In genomic region chr15:57586661-57587404, GRCh38 we compare ENCODE assay signal across 15 cellular contexts. TPM values are rescaled to one million over a fixed set of nuclear protein-coding genes. Genes with fewer than 3 reads are reported as not detected.
DNase-seq lines count a peak whose midpoint lies in the region; ATAC-seq and TF ChIP-seq lines count a peak whose summit lies in the region.
"Had no signal": no experiment of that assay in that cellular context is flagged by ENCODE, and none has a peak within 500 bp of the region (broad histone marks: within the 10 kb centered on the region; RNA-seq: fewer than 3 reads in every experiment).

No MANE protein-coding gene starts in this region.

- H3K36me3 ChIP-seq in spleen (no peaks in the 10 kb centered on the region), psoas muscle (ENCODE audit: insufficient read depth in 1 of 2, low read depth in 1 of 2) (no peaks in the 10 kb centered on the region)
- H3K36me3 ChIP-seq: thyroid gland had no signal

- H3K27ac ChIP-seq in spleen (peak overlapping the region in 7 of 8 donors; percentile 19 to 81 (median 38)), psoas muscle (no peak overlapping the region)
- H3K27ac ChIP-seq: SK-N-MC, thyroid gland had no signal

- H3K4me1 ChIP-seq in spleen (peaks cover 0 to 27% (median 18%) of the 10 kb centered on the region in 6 donors), psoas muscle (no peaks in the 10 kb centered on the region)

- no peak for TF ChIP-seq CTCF in GM20000 (IDR thresholded peaks at IDR 0.05; ENCODE audit: extremely low read depth, missing control alignments)
- no peak for TF ChIP-seq CTCF in spleen (IDR thresholded peaks at IDR 0.05 in 8 of 11, conservative IDR thresholded peaks at IDR 0.05 in 3 of 11)
- TF ChIP-seq CTCF in psoas muscle (IDR thresholded peaks at IDR 0.05): no peak

- no peak overlapping the region for H3K4me3 ChIP-seq in spleen
- no peak overlapping the region for H3K4me3 ChIP-seq in psoas muscle
- H3K4me3 ChIP-seq: SK-N-MC, thyroid gland had no signal

- H3K27ac Mint-ChIP-seq in activated CD4-positive, alpha-beta T cell treated with anti-CD3 and anti-CD28 coated beads, Interleukin-2, amount 10 ng/mL, durations not matched to agents 24 days and 14 days: no peak overlapping the region
- H3K27ac Mint-ChIP-seq in activated CD4-positive, alpha-beta memory T cell treated with anti-CD3 and anti-CD28 coated beads for 36 hours: peak overlapping the region; percentile 26

- H3K4me3 Mint-ChIP-seq in activated CD4-positive, alpha-beta T cell treated with anti-CD3 and anti-CD28 coated beads, Interleukin-2, amount 10 ng/mL, durations not matched to agents 24 days and 14 days: peak overlapping the region; percentile 13
- H3K4me3 Mint-ChIP-seq in activated CD4-positive, alpha-beta memory T cell treated with anti-CD3 and anti-CD28 coated beads for 36 hours: no peak overlapping the region

- CTCF ChIA-PET in activated CD4-positive, alpha-beta memory T cell treated with anti-CD3 and anti-CD28 coated beads for 36 hours (lab: Charles Lee): interaction anchor here (0.8 to 2.6 kb wide), 4 partner anchors 21 to 119 kb away, joined by 3 to 11 read pairs (median 6); partner anchors contain the start of gene POLR2M

- peaks cover 0 to 21% (median 11%) of the 10 kb centered on the region in 8 donors for H3K9me3 ChIP-seq in spleen
- H3K9me3 ChIP-seq in psoas muscle: peaks cover 5% of the 10 kb centered on the region
- H3K9me3 ChIP-seq: thyroid gland had no signal

- H3K4me1 Mint-ChIP-seq in activated CD4-positive, alpha-beta T cell treated with anti-CD3 and anti-CD28 coated beads, Interleukin-2, amount 10 ng/mL, durations not matched to agents 24 days and 14 days: peaks cover 17% of the 10 kb centered on the region
- peaks cover 31% of the 10 kb centered on the region for H3K4me1 Mint-ChIP-seq in activated CD4-positive, alpha-beta memory T cell treated with anti-CD3 and anti-CD28 coated beads for 36 hours (ENCODE audit: low read depth)

- POLR2A ChIA-PET in activated CD4-positive, alpha-beta memory T cell treated with anti-CD3 and anti-CD28 coated beads for 36 hours (lab: Charles Lee): interaction anchor here (1.5 kb wide), 1 partner anchor 119 kb away, joined by 3 read pairs; the partner anchor contains the start of gene POLR2M

- H3K9me3 Mint-ChIP-seq in activated CD4-positive, alpha-beta T cell treated with anti-CD3 and anti-CD28 coated beads, Interleukin-2, amount 10 ng/mL, durations not matched to agents 24 days and 14 days: peaks cover 14% of the 10 kb centered on the region
- H3K9me3 Mint-ChIP-seq in activated CD4-positive, alpha-beta memory T cell treated with anti-CD3 and anti-CD28 coated beads for 36 hours: peaks cover 16% of the 10 kb centered on the region

- ATAC-seq in HG03354 (IDR thresholded peaks at IDR 0.05; ENCODE audit: poor library complexity, severe bottlenecking, unreplicated experiment) (no peak), psoas muscle (no peak)
- ATAC-seq: esophagus mucosa had no signal

- WGBS in spleen, 5 donors: 27 to 36% (median 33%) methylated on average over 6 of the region's 6 CpGs
- WGBS in psoas muscle, 3 donors: 54 to 64% (median 62%) methylated on average over 6 of the region's 6 CpGs

- H3K27me3 ChIP-seq in spleen (replicated peaks in 1 of 7) (peaks cover 0 to 17% (median 0%) of the 10 kb centered on the region in 7 donors), psoas muscle (ENCODE audit: insufficient read depth in 3 of 3, low read length in 2 of 3) (no peaks in the 10 kb centered on the region)
- H3K27me3 ChIP-seq: thyroid gland had no signal

- H3K27me3 Mint-ChIP-seq in activated CD4-positive, alpha-beta T cell treated with anti-CD3 and anti-CD28 coated beads, Interleukin-2, amount 10 ng/mL, durations not matched to agents 24 days and 14 days: peaks cover 25% of the 10 kb centered on the region
- peaks cover 16% of the 10 kb centered on the region for H3K27me3 Mint-ChIP-seq in activated CD4-positive, alpha-beta memory T cell treated with anti-CD3 and anti-CD28 coated beads for 36 hours

- DNase-seq in activated CD4-positive, alpha-beta T cell treated with anti-CD3 and anti-CD28 coated beads, Interleukin-2, amount 10 ng/mL, durations not matched to agents 24 days and 14 days: no peak
- DNase-seq in activated CD4-positive, alpha-beta T cell treated with anti-CD3 and anti-CD28 coated beads, Interleukin-2, amount 50 U/mL, for 48 hours: no peak
- peak; percentile 42 for DNase-seq in GM20000 (ENCODE audit: low spot score)
- DNase-seq in activated CD4-positive, alpha-beta memory T cell treated with anti-CD3 and anti-CD28 coated beads for 36 hours: no peak
- no peak for DNase-seq in spleen
- no peak for DNase-seq in superior temporal gyrus (ENCODE audit: extremely low spot score)
- DNase-seq in psoas muscle: no peak
- DNase-seq: DMS153, NCI-H187 treated with DMSO at 0.1 percent for 48 hours, NCI-H748 treated with DMSO at 0.1 percent for 48 hours, nucleus accumbens, thyroid gland had no signal

- no peak for TF ChIP-seq POLR2A in spleen (IDR thresholded peaks at IDR 0.05)

- intact Hi-C loops in activated CD4-positive, alpha-beta T cell treated with anti-CD3 and anti-CD28 coated beads, Interleukin-2, amount 10 ng/mL, durations not matched to agents 24 days and 14 days (cut with micrococcal nuclease): no loop called here
- intact Hi-C loops in activated CD4-positive, alpha-beta memory T cell treated with anti-CD3 and anti-CD28 coated beads for 36 hours (cut with micrococcal nuclease): loop anchor here (1.0 to 10.0 kb wide), 3 partner anchors 26 to 1342 kb away; partner anchors contain the start of genes POLR2M and RFX7
- intact Hi-C loops in spleen (cut with DNase I; ENCODE audit: low total_unique reads) (no loop called here), psoas muscle (cut with DNase I) (no loop called here)

- no peaks in the 10 kb centered on the region for H3K36me3 Mint-ChIP-seq in activated CD4-positive, alpha-beta T cell treated with anti-CD3 and anti-CD28 coated beads, Interleukin-2, amount 10 ng/mL, durations not matched to agents 24 days and 14 days (ENCODE audit: low read depth)
- peaks cover 8% of the 10 kb centered on the region for H3K36me3 Mint-ChIP-seq in activated CD4-positive, alpha-beta memory T cell treated with anti-CD3 and anti-CD28 coated beads for 36 hours

RNA-seq across cellular contexts. Expression of gene MYZAP, which starts 4.9 kb away (rescaled TPM):
- not detected in 2 replicates for total RNA-seq in activated CD4-positive, alpha-beta T cell treated with anti-CD3 and anti-CD28 coated beads, Interleukin-2, amount 10 ng/mL, durations not matched to agents 24 days and 14 days
- under 1 TPM; 0.55 to 0.63 TPM for total RNA-seq in activated CD4-positive, alpha-beta memory T cell treated with anti-CD3 and anti-CD28 coated beads for 36 hours
- 10 to 100 TPM in 6 of 7 donors, 1 to 10 TPM in 1; 9.1 to 26.2 (median 15.0) TPM for total RNA-seq in spleen
- 10 to 100 TPM in 1 of 3 donors, 1 to 10 TPM in 2; 4.1 to 15.9 (median 4.1) TPM for polyA plus RNA-seq in spleen
- total RNA-seq in psoas muscle: 10 to 100 TPM in 1 of 4 donors, 1 to 10 TPM in 3; 2.6 to 24.8 (median 4.6) TPM
- polyA plus RNA-seq in psoas muscle: 1 to 10 TPM; 2.0 to 4.2 (median 3.4) TPM
